ENCODE assay signal across 9 cellular contexts in the genomic region with DNA sequence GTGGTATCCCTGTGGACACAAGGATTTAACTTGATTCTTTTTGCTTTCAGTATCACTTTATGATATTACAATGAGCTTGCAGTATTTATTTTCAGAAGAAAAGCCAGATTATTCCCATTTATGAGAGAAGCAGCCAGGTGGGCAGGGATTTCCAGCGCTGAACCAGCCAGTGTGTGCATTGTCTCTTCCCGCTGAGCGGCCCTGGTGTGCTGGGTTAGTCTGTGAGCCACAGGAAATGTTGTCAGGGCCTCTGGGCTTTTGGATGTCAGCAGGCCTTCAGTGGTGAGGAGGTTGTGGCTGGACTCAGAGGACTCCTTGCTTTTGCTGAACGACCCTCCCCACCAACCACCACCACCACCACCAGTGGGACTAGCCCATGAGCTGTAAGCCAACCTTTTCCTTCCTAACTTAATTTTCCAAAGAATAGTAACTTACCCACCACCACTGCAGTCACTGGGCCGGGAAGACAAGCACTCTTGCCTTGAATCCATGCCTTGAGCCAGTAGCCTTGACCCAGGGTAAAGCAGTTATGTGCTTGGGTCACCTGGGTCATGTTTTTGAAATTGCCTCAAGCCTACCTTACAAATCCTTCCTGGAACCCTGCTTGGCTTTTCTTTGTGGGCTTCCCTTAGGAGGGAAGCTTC. TPM values are rescaled to one million over a fixed set of nuclear protein-coding genes. Genes with fewer than 3 reads are reported as not detected.
DNase-seq lines count a peak whose midpoint lies in the region; ATAC-seq and TF ChIP-seq lines count a peak whose summit lies in the region.
"Had no signal": no experiment of that assay in that cellular context is flagged by ENCODE, and none has a peak within 500 bp of the region (broad histone marks: within the 10 kb centered on the region; RNA-seq: fewer than 3 reads in every experiment).

No MANE protein-coding gene starts in this region.

- peaks cover 18% of the 10 kb centered on the region for H3K4me1 ChIP-seq in rectal smooth muscle tissue (ENCODE audit: control insufficient read depth, insufficient read depth, low read length)
- peaks cover 0 to 85% (median 38%) of the 10 kb centered on the region in 4 donors for H3K4me1 ChIP-seq in tibial nerve

- ATAC-seq in GM19395 (IDR thresholded peaks at IDR 0.05; ENCODE audit: unreplicated experiment), result peak; percentile 21

- H3K4me3 ChIP-seq in rectal smooth muscle tissue (ENCODE audit: low read length), result no peak overlapping the region
- H3K4me3 ChIP-seq in tibial nerve, result no peak overlapping the region

- TF ChIP-seq EP300 in tibial nerve (IDR thresholded peaks at IDR 0.05), result no peak

- no peaks in the 10 kb centered on the region for H3K27me3 ChIP-seq in rectal smooth muscle tissue (ENCODE audit: control insufficient read depth, insufficient read depth, low read length)
- no peaks in the 10 kb centered on the region for H3K27me3 ChIP-seq in tibial nerve

- DNase-seq in NCI-H146 (lab: John Stamatoyannopoulos, UW) (peak; percentile 56), epithelial cell of prostate (ENCODE audit: low read depth, low spot score) (no peak), CD1c-positive myeloid dendritic cell (ENCODE audit: extremely low spot score) (no peak), D341Med (ENCODE audit: low spot score) (no peak), tibial nerve (ENCODE audit: low spot score in 2 of 2) (no peak), activated gamma-delta T cell (lab: John Stamatoyannopoulos, UW) (no peak)
- DNase-seq: activated CD4-positive, alpha-beta memory T cell treated with anti-CD3 and anti-CD28 coated beads for 36 hours had no signal

- WGBS in tibial nerve, 2 donors, result 52 to 54% methylated on average over 5 of the region's 5 CpGs

- no peak for TF ChIP-seq CTCF in tibial nerve (IDR thresholded peaks at IDR 0.05)

- H3K9ac ChIP-seq in rectal smooth muscle tissue (ENCODE audit: low read length), result no peak overlapping the region

- H3K27ac ChIP-seq in epithelial cell of prostate (peak overlapping the region; percentile 92), rectal smooth muscle tissue (ENCODE audit: low read depth, low read length) (peak overlapping the region; percentile 27), tibial nerve (peak overlapping the region in 2 of 4 donors; percentile 67 to 70)

- no peak for TF ChIP-seq POLR2A in tibial nerve (IDR thresholded peaks at IDR 0.05)

- H3K9me3 ChIP-seq in tibial nerve, result no peaks in the 10 kb centered on the region

- H3K36me3 ChIP-seq in rectal smooth muscle tissue (ENCODE audit: control insufficient read depth, insufficient read depth, low read length) (no peaks in the 10 kb centered on the region), tibial nerve (no peaks in the 10 kb centered on the region)

RNA-seq across cellular contexts. Expression of a gene that starts 33.1 kb away (rescaled TPM):
- 100 to 1,000 TPM; 265 to 345 (median 277) TPM for total RNA-seq in tibial nerve
